ENCODE assay signal across 8 cellular contexts in the genomic region with DNA sequence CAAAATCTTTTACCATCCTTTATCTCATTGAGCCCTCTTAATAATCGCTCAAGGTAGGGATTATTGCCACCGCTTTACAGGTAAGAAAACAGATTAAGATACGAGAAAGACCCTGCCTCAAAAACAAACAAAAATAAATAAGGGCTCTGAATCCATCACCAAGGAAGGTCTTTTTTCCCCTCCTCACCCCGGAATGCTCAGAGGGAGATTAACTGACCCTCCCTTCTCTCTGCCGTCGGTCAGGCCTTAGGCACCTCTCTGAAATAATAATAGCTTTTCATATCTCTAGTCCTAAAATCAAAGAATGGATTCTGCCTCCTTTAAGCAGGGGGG. TPM values are rescaled to one million over a fixed set of nuclear protein-coding genes. Genes with fewer than 3 reads are reported as not detected.
A peak's percentile ranks its signal among the peaks of the same experiment; 100 is the strongest.
DNase-seq lines count a peak whose midpoint lies in the region; ATAC-seq and TF ChIP-seq lines count a peak whose summit lies in the region.

No MANE protein-coding gene starts in this region.

- intact Hi-C loops in esophagus squamous epithelium (cut with DNase I) (no loop called here), prostate gland (cut with DNase I) (loop anchor here (2.0 to 10.0 kb wide), 2 partner anchors 97 to 197 kb away; a partner anchor contains a TSS), posterior vena cava (cut with DNase I) (no loop called here)

- in situ Hi-C loops in ACHN (cut with HindIII; ENCODE audit: low pct_ligation_motif_present, low pct_unique_long_range_greater_than_20kb, low sequenced_read_pairs): no loop called here

- H3K27ac ChIP-seq in DOHH2 (ENCODE audit: low read depth, low read length) (peak overlapping the region; percentile 62), RWPE2 (ENCODE audit: poor library complexity, severe bottlenecking) (peak overlapping the region; percentile 34), esophagus squamous epithelium (peak overlapping the region; percentile 72 to 94 (median 88)), prostate gland (peak overlapping the region; percentile 67 to 71)

- ATAC-seq in RWPE2 (ENCODE audit: low read depth): no peak
- ATAC-seq in GM21786 (IDR thresholded peaks at IDR 0.05; ENCODE audit: unreplicated experiment): no peak

- DNase-seq in RWPE2 (ENCODE audit: low spot score) (no peak), esophagus squamous epithelium (lab: John Stamatoyannopoulos, UW) (no peak), prostate gland (ENCODE audit: low spot score) (no peak), posterior vena cava (ENCODE audit: low spot score) (no peak), MV-4-11 (lab: John Stamatoyannopoulos, UW) (no peak), ACHN (no peak)

- H3K4me3 ChIP-seq in DOHH2 (ENCODE audit: low read length) (peak overlapping the region; percentile 81), RWPE2 (ENCODE audit: severe bottlenecking) (peak overlapping the region; percentile 61), esophagus squamous epithelium (peak overlapping the region; percentile 23 to 94 (median 87)), prostate gland (peak overlapping the region; percentile 76 to 92)

- no peaks in the 10 kb centered on the region for H3K9me2 ChIP-seq in DOHH2 (replicated peaks; ENCODE audit: control insufficient read depth, low read length)

- 9 to 10% methylated on average over 6 of the region's 6 CpGs for WGBS in esophagus squamous epithelium, 2 donors
- 6% methylated on average over 6 of the region's 6 CpGs for WGBS in prostate gland

- TF ChIP-seq POLR2A in esophagus squamous epithelium (IDR thresholded peaks at IDR 0.05) (no peak), prostate gland (IDR thresholded peaks at IDR 0.05) (no peak)

- peaks cover 21% of the 10 kb centered on the region for H3K79me2 ChIP-seq in DOHH2 (ENCODE audit: control insufficient read depth, low read length)

- H3K4me2 ChIP-seq in DOHH2 (ENCODE audit: low read length): peak overlapping the region; percentile 88

- TF ChIP-seq CTCF in DOHH2 (IDR thresholded peaks at IDR 0.05; ENCODE audit: low read depth, low read length, poor library complexity, severe bottlenecking): no peak
- TF ChIP-seq CTCF in RWPE2 (IDR thresholded peaks at IDR 0.05; ENCODE audit: poor library complexity, severe bottlenecking): no peak
- TF ChIP-seq CTCF in esophagus squamous epithelium (IDR thresholded peaks at IDR 0.05): no peak
- TF ChIP-seq CTCF in prostate gland (IDR thresholded peaks at IDR 0.05): no peak

- H3K9me3 ChIP-seq in DOHH2 (ENCODE audit: control insufficient read depth, insufficient read depth, low read length): no peaks in the 10 kb centered on the region
- no peaks in the 10 kb centered on the region for H3K9me3 ChIP-seq in RWPE2 (ENCODE audit: severe bottlenecking)
- H3K9me3 ChIP-seq in esophagus squamous epithelium: no peaks in the 10 kb centered on the region
- H3K9me3 ChIP-seq in prostate gland: no peaks in the 10 kb centered on the region

- peaks cover 3% of the 10 kb centered on the region for H3F3A ChIP-seq in DOHH2 (ENCODE audit: control insufficient read depth, insufficient read depth)

- H3K4me1 ChIP-seq in DOHH2 (ENCODE audit: control insufficient read depth, low read length) (peaks cover 37% of the 10 kb centered on the region), RWPE2 (ENCODE audit: insufficient read depth, poor library complexity, severe bottlenecking) (peaks cover 3% of the 10 kb centered on the region), esophagus squamous epithelium (peaks cover 21 to 33% (median 22%) of the 10 kb centered on the region in 3 donors), prostate gland (replicated peaks) (peaks cover 17% of the 10 kb centered on the region)

- H3K36me3 ChIP-seq in DOHH2 (ENCODE audit: control insufficient read depth, low read length) (peaks cover 15% of the 10 kb centered on the region), RWPE2 (ENCODE audit: low read depth) (peaks cover 8% of the 10 kb centered on the region; the same call in 1 of the 2 replicates), esophagus squamous epithelium (peaks cover 12 to 23% (median 13%) of the 10 kb centered on the region in 3 donors), prostate gland (peaks cover 8 to 9% of the 10 kb centered on the region in 2 donors)

- H4K20me1 ChIP-seq in DOHH2 (ENCODE audit: control insufficient read depth, insufficient read depth, low read depth, low read length): no peaks in the 10 kb centered on the region

- H3K27me3 ChIP-seq in DOHH2 (ENCODE audit: control insufficient read depth, low read length) (no peaks in the 10 kb centered on the region), RWPE2 (ENCODE audit: insufficient read depth, poor library complexity, severe bottlenecking) (no peaks in the 10 kb centered on the region), esophagus squamous epithelium (no peaks in the 10 kb centered on the region), prostate gland (replicated peaks; ENCODE audit: insufficient read depth) (no peaks in the 10 kb centered on the region)

RNA-seq across cellular contexts. Expression of a gene that starts 0.6 kb away (rescaled TPM):
- total RNA-seq in esophagus squamous epithelium (10 to 100 TPM; 14.1 to 26.1 (median 19.6) TPM), prostate gland (10 to 100 TPM; 38.4 to 66.1 TPM), posterior vena cava (10 to 100 TPM; 12.3 to 14.9 TPM)

RNA-seq across cellular contexts. Expression of a gene that starts 6.9 kb away (rescaled TPM):
- 10 to 100 TPM in 1 of 4 donors, 1 to 10 TPM in 3; 7.7 to 10.5 (median 8.6) TPM for total RNA-seq in esophagus squamous epithelium
- total RNA-seq in prostate gland: 10 to 100 TPM; 14.1 to 32.6 TPM
- 10 to 100 TPM; 17.5 to 30.7 TPM for total RNA-seq in posterior vena cava

RNA-seq across cellular contexts. Expression of a gene that starts 18.1 kb away (rescaled TPM):
- not detected for total RNA-seq in esophagus squamous epithelium
- total RNA-seq in prostate gland: not detected
- not detected for total RNA-seq in posterior vena cava

RNA-seq across cellular contexts. Expression of a gene that starts 39.2 kb away (rescaled TPM):
- total RNA-seq in esophagus squamous epithelium: 10 to 100 TPM; 29.5 to 44.0 (median 31.8) TPM
- 100 to 1,000 TPM in 1 of 2 donors, 10 to 100 TPM in 1; 38.8 to 104 TPM for total RNA-seq in prostate gland
- 100 to 1,000 TPM; 135 to 164 TPM for total RNA-seq in posterior vena cava

RNA-seq across cellular contexts. Expression of a gene that starts 54.3 kb away (rescaled TPM):
- total RNA-seq in esophagus squamous epithelium: not detected
- 1 to 10 TPM in 1 of 2 donors, not detected in 1; 7.4 TPM for total RNA-seq in prostate gland
- total RNA-seq in posterior vena cava: not detected

Comparison
In these comparisons a context has a peak if more than half of its experiments do, and no peak if none do; other contexts are left out.
1. H3K27ac ChIP-seq: peak in every context shown above with its lines; median percentile 88 in esophagus squamous epithelium; 69 in prostate gland; 62 in DOHH2; 34 in RWPE2.